In the genomic region with DNA sequence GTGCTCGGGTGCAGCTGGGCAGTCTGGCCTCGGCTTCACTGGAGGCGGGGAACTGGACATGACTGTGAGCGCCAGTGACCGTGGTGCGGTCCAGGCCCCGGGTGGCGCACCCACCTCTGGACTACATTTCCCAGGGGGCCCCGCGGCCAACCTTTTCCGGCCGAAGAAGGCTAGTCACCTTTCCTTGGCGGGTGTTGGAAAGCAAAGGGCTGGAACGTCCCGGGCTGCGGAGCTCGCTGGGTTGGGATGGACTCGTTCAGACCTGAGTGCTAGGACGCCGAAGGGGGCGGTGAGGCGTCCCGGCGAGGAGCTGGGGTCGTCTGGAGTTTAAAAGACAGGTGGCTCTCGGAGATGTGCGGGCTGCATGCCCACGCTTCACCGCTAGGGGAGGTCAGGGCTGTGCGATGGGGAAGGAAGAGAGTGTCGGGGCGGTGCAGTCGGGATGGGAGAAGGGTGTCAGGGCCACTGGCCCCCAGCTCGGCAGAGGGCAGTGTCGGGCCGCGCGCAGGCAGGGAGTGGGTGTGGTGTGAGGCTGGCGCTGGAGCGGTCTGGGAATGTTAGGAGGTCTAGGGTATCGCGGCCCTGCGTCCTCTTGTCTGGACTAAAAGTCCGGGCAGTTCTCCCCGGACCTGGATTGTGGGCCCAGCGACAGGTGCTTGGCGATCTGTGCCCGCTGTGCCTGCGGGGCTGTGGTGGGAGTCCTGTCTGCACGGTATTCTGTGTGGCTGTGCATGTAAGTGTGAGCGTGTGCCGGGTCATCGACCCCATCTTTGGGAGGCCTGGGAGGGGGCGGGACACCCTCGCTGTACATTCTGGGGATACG, we compare ENCODE assay signal across 8 cellular contexts. TPM values are rescaled to one million over a fixed set of nuclear protein-coding genes. Genes with fewer than 3 reads are reported as not detected.
DNase-seq lines count a peak whose midpoint lies in the region; ATAC-seq and TF ChIP-seq lines count a peak whose summit lies in the region.

No MANE protein-coding gene starts in this region.

- no peaks in the 10 kb centered on the region for H3K9me3 ChIP-seq in uterus

- H3K27me3 ChIP-seq in uterus: no peaks in the 10 kb centered on the region

- H3K4me1 ChIP-seq in uterus: peaks cover 0 to 5% of the 10 kb centered on the region in 2 donors

- peaks cover 25% of the 10 kb centered on the region for H3K36me3 Mint-ChIP-seq in chondrocyte (ENCODE audit: low read depth)

- H3K27ac ChIP-seq in uterus: peak overlapping the region; percentile 71 to 76

- intact Hi-C loops in left cardiac atrium (cut with DNase I) (loop anchor here in 1 of 2 donors (10.0 kb wide), 1 partner anchor 252 kb away; no protein-coding TSS in a partner anchor), uterus (cut with DNase I; ENCODE audit: low total_unique reads) (no loop called here)

- ATAC-seq in HG02678 (IDR thresholded peaks at IDR 0.05; ENCODE audit: unreplicated experiment) (peak; percentile 75), left cardiac atrium (peak; percentile 100)

- no peaks in the 10 kb centered on the region for H3K4me1 Mint-ChIP-seq in chondrocyte (ENCODE audit: low read depth)

- peak overlapping the region; percentile 52 to 71 for H3K4me3 ChIP-seq in uterus

- H3K4me3 Mint-ChIP-seq in chondrocyte (ENCODE audit: unreplicated experiment): no peak overlapping the region

- TF ChIP-seq CTCF in uterus (IDR thresholded peaks at IDR 0.05) (peak; percentile 81 to 95 (median 88)), chondrocyte (IDR thresholded peaks at IDR 0.05) (no peak)

- no peaks in the 10 kb centered on the region for H3K27me3 Mint-ChIP-seq in chondrocyte (ENCODE audit: low read depth)

- peaks cover 34% of the 10 kb centered on the region for H3K9me3 Mint-ChIP-seq in chondrocyte (ENCODE audit: low read depth)

- DNase-seq in DMS 273 (lab: John Stamatoyannopoulos, UW; ENCODE audit: unreplicated experiment): peak; percentile 95
- DNase-seq in SKM-1 treated with dmso at 0.1 percent for 144 hours (lab: John Stamatoyannopoulos, UW; ENCODE audit: unreplicated experiment): peak; percentile 88
- DNase-seq in amniotic epithelial cell (ENCODE audit: low read depth): peak; percentile 72
- peak; percentile 90 for DNase-seq in left cardiac atrium
- DNase-seq in retina: peak; percentile 99
- peak; percentile 73 to 79 for DNase-seq in uterus
- no peak for DNase-seq in chondrocyte (ENCODE audit: low spot score)

- no peak for TF ChIP-seq POLR2A in uterus (IDR thresholded peaks at IDR 0.05)

- no peaks in the 10 kb centered on the region for H3K36me3 ChIP-seq in uterus

- no peak overlapping the region for H3K27ac Mint-ChIP-seq in chondrocyte (ENCODE audit: unreplicated experiment)

RNA-seq across cellular contexts. Expression of gene ZNF568, which starts 57.1 kb away (rescaled TPM):
- 1 to 10 TPM; 6.1 to 9.2 TPM for total RNA-seq in left cardiac atrium
- total RNA-seq in uterus: 10 to 100 TPM in 3 of 4 donors, 1 to 10 TPM in 1; 2.4 to 34.0 (median 15.5) TPM
- total RNA-seq in chondrocyte: 6.9 to 11.4 TPM (median 7.6 TPM) in 3 replicates

RNA-seq across cellular contexts. Expression of gene ZNF829, which starts 57.1 kb away (rescaled TPM):
- total RNA-seq in left cardiac atrium (1 to 10 TPM; 2.8 to 2.9 TPM), uterus (10 to 100 TPM in 1 of 4 donors, 1 to 10 TPM in 3; 2.1 to 11.5 (median 5.1) TPM), chondrocyte (2.0 to 4.1 TPM (median 2.1 TPM) in 3 replicates)
